Comparison of ENCODE assay signal across 1 cellular context in genomic region chr6:37650071-37650481, GRCh38.
TF ChIP-seq lines count a peak whose summit lies in the region.

No MANE protein-coding gene starts in this region.

TF ChIP-seq in HepG2, 621 proteins besides CTCF, POLR2A, EP300 and RAD21 (continued from another document and continues in another):
- no peak for TF ChIP-seq ZNF607 (CRISPR knock-in tag; IDR thresholded peaks at IDR 0.05; ENCODE audit: borderline replicate concordance)
- no peak for TF ChIP-seq CHD4 (IDR thresholded peaks at IDR 0.05; ENCODE audit: borderline replicate concordance, low read length)
- TF ChIP-seq FOXO1 (CRISPR knock-in tag; IDR thresholded peaks at IDR 0.05) = 0 out of 2 replicates have a peak, but pooled peaks have one; percentile 13
- no peak for TF ChIP-seq JUNB (CRISPR knock-in tag; IDR thresholded peaks at IDR 0.05; ENCODE audit: borderline replicate concordance)
- no peak for TF ChIP-seq RFXANK (CRISPR knock-in tag; IDR thresholded peaks at IDR 0.05)
- TF ChIP-seq NKX3-1 (CRISPR knock-in tag; IDR thresholded peaks at IDR 0.05) = no peak
- TF ChIP-seq MIXL1 (CRISPR knock-in tag; IDR thresholded peaks at IDR 0.05) = no peak
- TF ChIP-seq ETV5 (CRISPR knock-in tag; IDR thresholded peaks at IDR 0.05; ENCODE audit: borderline replicate concordance) = 0 out of 2 replicates have a peak, but pooled peaks have one; percentile 10
- peak; percentile 47; the same call in 1 of the 2 replicates for TF ChIP-seq ATF7-NPFF (CRISPR knock-in tag; IDR thresholded peaks at IDR 0.05; ENCODE audit: low read depth)
- peak; percentile 48; the same call in 1 of the 2 replicates for TF ChIP-seq ZNF687 (CRISPR knock-in tag; IDR thresholded peaks at IDR 0.05)
- no peak for TF ChIP-seq ZNF138 (CRISPR knock-in tag; IDR thresholded peaks at IDR 0.05; ENCODE audit: low read depth)
- TF ChIP-seq ISL2 (CRISPR knock-in tag; IDR thresholded peaks at IDR 0.05) = no peak
- peak; percentile 49; the same call in 1 of the 2 replicates for TF ChIP-seq ARNT2 (CRISPR knock-in tag; IDR thresholded peaks at IDR 0.05; ENCODE audit: low read depth)
- no peak for TF ChIP-seq ZBTB26 (CRISPR knock-in tag; IDR thresholded peaks at IDR 0.05; ENCODE audit: borderline replicate concordance)
- TF ChIP-seq ZNF597 (CRISPR knock-in tag; IDR thresholded peaks at IDR 0.05) = no peak
- TF ChIP-seq HNRNPLL (IDR thresholded peaks at IDR 0.05; ENCODE audit: low read depth, low read length, poor library complexity, severe bottlenecking) = peak; percentile 47
- no peak for TF ChIP-seq FOXP1 (IDR thresholded peaks at IDR 0.05)
- no peak for TF ChIP-seq FOXP1 (CRISPR knock-in tag; IDR thresholded peaks at IDR 0.05)
- TF ChIP-seq AHDC1 (CRISPR knock-in tag; IDR thresholded peaks at IDR 0.05; ENCODE audit: borderline replicate concordance) = no peak
- TF ChIP-seq REXO4 (CRISPR knock-in tag; IDR thresholded peaks at IDR 0.05; ENCODE audit: borderline replicate concordance) = no peak
- no peak for TF ChIP-seq ARNTL (CRISPR knock-in tag; IDR thresholded peaks at IDR 0.05)
- TF ChIP-seq HMGXB4 (CRISPR knock-in tag; IDR thresholded peaks at IDR 0.05; ENCODE audit: borderline replicate concordance in 1 of 2, low read depth in 1 of 2) = peak; percentile 32 to 38; a peak in 1 of 4 replicates
- no peak for TF ChIP-seq ELF3 (CRISPR knock-in tag; IDR thresholded peaks at IDR 0.05)
- TF ChIP-seq ZNF619 (CRISPR knock-in tag; IDR thresholded peaks at IDR 0.05) = no peak
- no peak for TF ChIP-seq ZNF260 (CRISPR knock-in tag; IDR thresholded peaks at IDR 0.05; ENCODE audit: borderline replicate concordance, low read depth)
- TF ChIP-seq PHF21A (CRISPR knock-in tag; IDR thresholded peaks at IDR 0.05) = no peak
- TF ChIP-seq ZNF770 (CRISPR knock-in tag; IDR thresholded peaks at IDR 0.05) = no peak
- no peak for TF ChIP-seq CSRNP2 (CRISPR knock-in tag; conservative IDR thresholded peaks at IDR 0.05; ENCODE audit: low read depth)
- TF ChIP-seq YEATS2 (CRISPR knock-in tag; IDR thresholded peaks at IDR 0.05; ENCODE audit: borderline replicate concordance) = no peak
- TF ChIP-seq ZNF343 (CRISPR knock-in tag; IDR thresholded peaks at IDR 0.05) = no peak
- TF ChIP-seq CAMTA2 (CRISPR knock-in tag; IDR thresholded peaks at IDR 0.05; ENCODE audit: borderline replicate concordance) = no peak
- TF ChIP-seq JARID2 (CRISPR knock-in tag; IDR thresholded peaks at IDR 0.05; ENCODE audit: insufficient replicate concordance) = no peak
- TF ChIP-seq ELF1 (CRISPR knock-in tag; IDR thresholded peaks at IDR 0.05) = no peak
- TF ChIP-seq SPEN (CRISPR knock-in tag; IDR thresholded peaks at IDR 0.05; ENCODE audit: low read depth) = peak; percentile 58
- TF ChIP-seq REST (IDR thresholded peaks at IDR 0.05; ENCODE audit: borderline replicate concordance in 1 of 2, low read depth in 1 of 2, low read length in 2 of 2) = no peak
- TF ChIP-seq THAP7 (CRISPR knock-in tag; IDR thresholded peaks at IDR 0.05) = no peak
- TF ChIP-seq POLR2G (IDR thresholded peaks at IDR 0.05; ENCODE audit: low read depth, low read length) = no peak
- no peak for TF ChIP-seq ZBTB8A (CRISPR knock-in tag; IDR thresholded peaks at IDR 0.05; ENCODE audit: borderline replicate concordance, low read depth)
